Comparison of ENCODE assay signal across 8 cellular contexts in genomic region chr7:516606-517456, GRCh38.
A peak's percentile ranks its signal among the peaks of the same experiment; 100 is the strongest.
DNase-seq lines count a peak whose midpoint lies in the region; ATAC-seq lines count a peak whose summit lies in the region.

No MANE protein-coding gene starts in this region.

- DNase-seq in activated CD8-positive, alpha-beta memory T cell treated with anti-CD3 and anti-CD28 coated beads for 24 hours = peak; percentile 70
- no peak for DNase-seq in activated CD8-positive, alpha-beta memory T cell treated with anti-CD3 and anti-CD28 coated beads, Interleukin-2, amount 50 U/mL, for 4 hours
- DNase-seq in astrocyte of the hippocampus (ENCODE audit: low read depth, low spot score) (peak; percentile 81), islet precursor cell (peak; percentile 86), GM19240 (ENCODE audit: insufficient read length, low spot score) (no peak), NCI-H82 (lab: John Stamatoyannopoulos, UW) (no peak), NCI-H526 (lab: John Stamatoyannopoulos, UW) (no peak)
- DNase-seq in stimulated activated naive CD8-positive, alpha-beta T cell treated with anti-CD3 and anti-CD28 coated beads, Interleukin-15, Interleukin-2, amounts not matched to agents 100 U/mL and 50 U/mL, for 24 hours = peak; percentile 59

- peak; percentile 37 for ATAC-seq in stimulated activated naive CD8-positive, alpha-beta T cell treated with anti-CD3 and anti-CD28 coated beads, Interleukin-15, Interleukin-2, amounts not matched to agents 100 U/mL and 50 U/mL, for 24 hours

Comparison
In these comparisons a context has a peak if more than half of its experiments do, and no peak if none do; other contexts are left out.
1. DNase-seq: peak in activated CD8-positive, alpha-beta memory T cell treated with anti-CD3 and anti-CD28 coated beads for 24 hours (single experiment), astrocyte of the hippocampus (single experiment), islet precursor cell (single experiment) and stimulated activated naive CD8-positive, alpha-beta T cell treated with anti-CD3 and anti-CD28 coated beads, Interleukin-15, Interleukin-2, amounts not matched to agents 100 U/mL and 50 U/mL, for 24 hours (single experiment); none in activated CD8-positive, alpha-beta memory T cell treated with anti-CD3 and anti-CD28 coated beads, Interleukin-2, amount 50 U/mL, for 4 hours (single experiment), GM19240 (single experiment), NCI-H82 (single experiment) and NCI-H526 (0 of 2).